Comparison of ENCODE assay signal across 8 cellular contexts in genomic region chr9:89498845-89499480, GRCh38. TPM values are rescaled to one million over a fixed set of nuclear protein-coding genes. Genes with fewer than 3 reads are reported as not detected.
DNase-seq lines count a peak whose midpoint lies in the region; TF ChIP-seq lines count a peak whose summit lies in the region.

No MANE protein-coding gene starts in this region.

- H3K4me1 ChIP-seq in esophagus squamous epithelium (peaks cover 20 to 51% (median 25%) of the 10 kb centered on the region in 3 donors), ovary (ENCODE audit: insufficient read depth) (peaks cover 4% of the 10 kb centered on the region)

- H3K27ac ChIP-seq in esophagus squamous epithelium (peak overlapping the region in 3 of 4 donors; percentile 59 to 88 (median 75)), ovary (no peak overlapping the region)

- H3K27me3 ChIP-seq in esophagus squamous epithelium = no peaks in the 10 kb centered on the region
- H3K27me3 ChIP-seq in ovary = no peaks in the 10 kb centered on the region

- H3K4me3 ChIP-seq in esophagus squamous epithelium = no peak overlapping the region
- no peak overlapping the region for H3K4me3 ChIP-seq in ovary

- TF ChIP-seq CTCF in esophagus squamous epithelium (IDR thresholded peaks at IDR 0.05) (no peak), ovary (IDR thresholded peaks at IDR 0.05) (no peak)

- intact Hi-C loops in esophagus squamous epithelium (cut with DNase I) (no loop called here), ovary (cut with DNase I) (loop anchor here in 1 of 4 donors (5.0 kb wide), 1 partner anchor 37 kb away; no protein-coding TSS in a partner anchor)

- H3K36me3 ChIP-seq in esophagus squamous epithelium = no peaks in the 10 kb centered on the region
- H3K36me3 ChIP-seq in ovary = no peaks in the 10 kb centered on the region

- DNase-seq in AML-193 (lab: John Stamatoyannopoulos, UW) = peak; percentile 42 to 47
- peak; percentile 54 for DNase-seq in GM19240 (ENCODE audit: insufficient read length, low spot score)
- DNase-seq in OCI-M1 (lab: John Stamatoyannopoulos, UW) = peak; percentile 73
- no peak for DNase-seq in esophagus squamous epithelium (lab: John Stamatoyannopoulos, UW)
- no peak for DNase-seq in ovary
- DNase-seq in iPS-NIHi7 (ENCODE audit: extremely low spot score) = no peak
- DNase-seq in SW480 (ENCODE audit: low spot score) = no peak
- DNase-seq in ecto neural progenitor cell (ENCODE audit: low spot score) = no peak

- H3K9me3 ChIP-seq in esophagus squamous epithelium (no peaks in the 10 kb centered on the region), ovary (no peaks in the 10 kb centered on the region)

- no peak for TF ChIP-seq EP300 in ovary (IDR thresholded peaks at IDR 0.05)

- WGBS in esophagus squamous epithelium, 2 donors = 69% methylated on average over 3 of the region's 7 CpGs; no CpG with 5 or more reads in 1 of the 2 donors
- 93 to 95% (median 94%) methylated on average over 7 of the region's 7 CpGs for WGBS in ovary, 3 donors

- TF ChIP-seq POLR2A in esophagus squamous epithelium (IDR thresholded peaks at IDR 0.05) = no peak
- TF ChIP-seq POLR2A in ovary (IDR thresholded peaks at IDR 0.05) = no peak

RNA-seq across cellular contexts. Expression of gene SEMA4D, which starts 1.1 kb away (rescaled TPM):
- total RNA-seq in esophagus squamous epithelium (10 to 100 TPM; 12.8 to 52.0 (median 20.5) TPM), ovary (10 to 100 TPM; 11.1 to 27.2 (median 17.9) TPM)
- polyA plus RNA-seq in ovary = 10 to 100 TPM in 1 of 2 donors, 1 to 10 TPM in 1; 6.0 to 10.4 TPM

Comparison
In these comparisons a context has a peak if more than half of its experiments do, and no peak if none do; other contexts are left out.
1. DNase-seq: peak in AML-193 (2 of 2), GM19240 (single experiment) and OCI-M1 (single experiment); none in esophagus squamous epithelium (single experiment), ovary (0 of 5), iPS-NIHi7 (single experiment), SW480 (single experiment) and ecto neural progenitor cell (single experiment).
2. H3K27ac ChIP-seq: peak in esophagus squamous epithelium (3 of 4); none in ovary (0 of 2).